8 cellular contexts compared by ENCODE assay signal in genomic region chr5:149999866-150000260, GRCh38. TPM values are rescaled to one million over a fixed set of nuclear protein-coding genes. Genes with fewer than 3 reads are reported as not detected.
DNase-seq lines count a peak whose midpoint lies in the region; ATAC-seq and TF ChIP-seq lines count a peak whose summit lies in the region.

No MANE protein-coding gene starts in this region.

- H3K36me3 ChIP-seq in urinary bladder (ENCODE audit: insufficient read depth): no peaks in the 10 kb centered on the region

- H3K27ac Mint-ChIP-seq in activated naive CD4-positive, alpha-beta T cell treated with anti-CD3 and anti-CD28 coated beads, Interleukin-2, amount 50 U/mL, for 24 hours: peak overlapping the region; percentile 99
- H3K27ac Mint-ChIP-seq in brain: peak overlapping the region; percentile 94 to 99 (median 98)
- peak overlapping the region; percentile 88 for H3K27ac Mint-ChIP-seq in memory B cell

- H3K4me3 Mint-ChIP-seq in activated naive CD4-positive, alpha-beta T cell treated with anti-CD3 and anti-CD28 coated beads, Interleukin-2, amount 50 U/mL, for 24 hours: peak overlapping the region; percentile 98
- H3K4me3 Mint-ChIP-seq in brain (peak overlapping the region; percentile 94 to 99 (median 98)), memory B cell (peak overlapping the region; percentile 89)

- H3K27me3 Mint-ChIP-seq in activated naive CD4-positive, alpha-beta T cell treated with anti-CD3 and anti-CD28 coated beads, Interleukin-2, amount 50 U/mL, for 24 hours: no peaks in the 10 kb centered on the region
- H3K27me3 Mint-ChIP-seq in brain (peaks cover 13% of the 10 kb centered on the region), memory B cell (no peaks in the 10 kb centered on the region)

- no peaks in the 10 kb centered on the region for H3K4me1 ChIP-seq in urinary bladder (ENCODE audit: insufficient read depth)

- DNase-seq in activated naive CD4-positive, alpha-beta T cell treated with Interleukin-2 at 50 U/mL for 16 hours: no peak
- DNase-seq in memory B cell (ENCODE audit: low spot score in 2 of 2) (no peak), NCI-H2107 treated with DMSO at 0.1 percent for 48 hours (lab: John Stamatoyannopoulos, UW; ENCODE audit: unreplicated experiment) (no peak), HCEC 1CT (no peak), H4 (ENCODE audit: low spot score) (no peak)

- peaks cover 19% of the 10 kb centered on the region for H3K36me3 Mint-ChIP-seq in activated naive CD4-positive, alpha-beta T cell treated with anti-CD3 and anti-CD28 coated beads, Interleukin-2, amount 50 U/mL, for 24 hours
- H3K36me3 Mint-ChIP-seq in brain (peaks cover 24% of the 10 kb centered on the region), memory B cell (peaks cover 16% of the 10 kb centered on the region)

- no peaks in the 10 kb centered on the region for H3K9me3 Mint-ChIP-seq in activated naive CD4-positive, alpha-beta T cell treated with anti-CD3 and anti-CD28 coated beads, Interleukin-2, amount 50 U/mL, for 24 hours
- no peaks in the 10 kb centered on the region for H3K9me3 Mint-ChIP-seq in brain
- H3K9me3 Mint-ChIP-seq in memory B cell: no peaks in the 10 kb centered on the region

- peak overlapping the region; percentile 83 for H3K27ac ChIP-seq in urinary bladder (ENCODE audit: low read depth)

- H3K4me3 ChIP-seq in urinary bladder (ENCODE audit: low read depth, low read length): peak overlapping the region; percentile 96

- no peak for ATAC-seq in memory B cell (ENCODE audit: low read depth)

- WGBS in urinary bladder: 13% methylated on average over 7 of the region's 7 CpGs

- no peak for TF ChIP-seq CTCF in brain (conservative IDR thresholded peaks at IDR 0.05)

- H3K4me1 Mint-ChIP-seq in activated naive CD4-positive, alpha-beta T cell treated with anti-CD3 and anti-CD28 coated beads, Interleukin-2, amount 50 U/mL, for 24 hours: peaks cover 43% of the 10 kb centered on the region
- H3K4me1 Mint-ChIP-seq in brain: peaks cover 49% of the 10 kb centered on the region
- H3K4me1 Mint-ChIP-seq in memory B cell: peaks cover 27% of the 10 kb centered on the region

RNA-seq across cellular contexts. Expression of gene TIGD6, which starts 0.6 kb away (rescaled TPM):
- polyA plus RNA-seq in brain (ENCODE audit: insufficient read depth, low read depth, low replicate concordance) (5.6 TPM), urinary bladder (4.1 TPM)
- 4.8 TPM for total RNA-seq in urinary bladder
- total RNA-seq in H4 (2014; rRNA removed; shearing (Covaris generic)): 4.0 and 7.4 TPM in 2 replicates

RNA-seq across cellular contexts. Expression of gene HMGXB3, which starts 0.7 kb away (rescaled TPM):
- 20.7 TPM for polyA plus RNA-seq in brain (ENCODE audit: insufficient read depth, low read depth, low replicate concordance)
- 24.3 TPM for total RNA-seq in urinary bladder
- polyA plus RNA-seq in urinary bladder: 16.3 TPM
- 19.0 and 21.1 TPM in 2 replicates for total RNA-seq in H4 (2014; rRNA removed; shearing (Covaris generic))

RNA-seq across cellular contexts. Expression of gene SLC26A2, which starts 39.3 kb away (rescaled TPM):
- polyA plus RNA-seq in brain (ENCODE audit: insufficient read depth, low read depth, low replicate concordance) (13.1 TPM), urinary bladder (5.0 TPM)
- total RNA-seq in urinary bladder: 34.9 TPM
- 7.1 and 9.6 TPM in 2 replicates for total RNA-seq in H4 (2014; rRNA removed; shearing (Covaris generic))

RNA-seq across cellular contexts. Expression of gene PDE6A, which starts 55.3 kb away (rescaled TPM):
- 1.5 TPM for polyA plus RNA-seq in brain (ENCODE audit: insufficient read depth, low read depth, low replicate concordance)
- 0.05 TPM for total RNA-seq in urinary bladder
- polyA plus RNA-seq in urinary bladder: 0.01 TPM
- 0.02 TPM in 1 of 2 replicates, not detected in the other for total RNA-seq in H4 (2014; rRNA removed; shearing (Covaris generic))
